In the genomic region with DNA sequence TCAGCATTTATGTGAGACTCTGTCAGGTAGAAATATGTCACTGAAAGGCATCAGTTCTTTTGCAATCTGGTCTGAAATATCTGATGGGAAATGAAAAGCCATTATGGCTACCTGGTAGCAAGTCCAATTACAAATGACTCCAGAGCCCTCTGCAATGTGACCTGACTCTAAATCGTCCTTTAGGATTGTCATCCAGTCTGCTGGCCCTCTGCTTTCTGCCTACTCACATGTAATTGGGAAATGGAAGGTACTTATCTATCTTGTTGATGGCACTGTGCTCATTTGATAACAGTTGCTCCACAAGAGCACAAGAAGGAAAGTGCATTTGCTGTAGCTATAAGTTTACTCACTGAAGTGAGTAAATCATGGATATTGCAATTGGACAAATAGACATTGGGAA, we compare ENCODE assay signal across 21 cellular contexts.
DNase-seq lines count a peak whose midpoint lies in the region; FAIRE-seq and TF ChIP-seq lines count a peak whose summit lies in the region.
"Had no signal": no experiment of that assay in that cellular context is flagged by ENCODE, and none has a peak within 500 bp of the region (broad histone marks: within the 10 kb centered on the region; RNA-seq: fewer than 3 reads in every experiment).

No MANE protein-coding gene starts in this region.

- no peaks in the 10 kb centered on the region for H3K9me3 ChIP-seq in BE2C
- no peaks in the 10 kb centered on the region for H3K9me3 ChIP-seq in neural cell (ENCODE audit: low read length)
- H3K9me3 ChIP-seq: BLaER1 had no signal

- no peak for TF ChIP-seq CTCF in BE2C (IDR thresholded peaks at IDR 0.05; ENCODE audit: low read depth, low read length)
- TF ChIP-seq CTCF in neural cell (IDR thresholded peaks at IDR 0.05; ENCODE audit: poor library complexity, severe bottlenecking) = no peak
- no peak for TF ChIP-seq CTCF in brain microvascular endothelial cell (IDR thresholded peaks at IDR 0.05; ENCODE audit: low read depth, low read length, missing control alignments)
- TF ChIP-seq CTCF in foreskin fibroblast (IDR thresholded peaks at IDR 0.05; ENCODE audit: low read depth, low read length) = no peak

- no peak for TF ChIP-seq RAD21 in neural cell (conservative IDR thresholded peaks at IDR 0.05)

- peaks cover 12% of the 10 kb centered on the region for H3K4me1 ChIP-seq in BE2C
- H3K4me1 ChIP-seq: BLaER1 had no signal

- TF ChIP-seq EP300 in neural cell (conservative IDR thresholded peaks at IDR 0.05; ENCODE audit: poor library complexity, severe bottlenecking) = no peak

- H3K4me2 ChIP-seq in neural cell (ENCODE audit: low read length) = no peak overlapping the region
- H3K4me2 ChIP-seq: BLaER1 had no signal

- in situ Hi-C loops in brain microvascular endothelial cell (cut with HindIII; ENCODE audit: low pct_ligation_motif_present, low sequenced_read_pairs) = no loop called here

- H3K4me3 ChIP-seq in BE2C (ENCODE audit: low read depth, low read length) = no peak overlapping the region
- no peak overlapping the region for H3K4me3 ChIP-seq in neural cell (ENCODE audit: low read length)
- no peak overlapping the region for H3K4me3 ChIP-seq in brain microvascular endothelial cell (ENCODE audit: low read depth, low read length)
- no peak overlapping the region for H3K4me3 ChIP-seq in foreskin fibroblast (ENCODE audit: low read depth in 1 of 2, low read length in 2 of 2)
- H3K4me3 ChIP-seq: BLaER1, GM12878, GM23248 had no signal

- no peaks in the 10 kb centered on the region for H3F3A ChIP-seq in neural cell (ENCODE audit: insufficient read depth, low read length, poor library complexity, severe bottlenecking)

- H3K9me2 ChIP-seq in neural cell (ENCODE audit: insufficient read depth, low read length) = no peaks in the 10 kb centered on the region

- H3K27ac ChIP-seq in neural cell (ENCODE audit: low read length) = no peak overlapping the region
- no peak overlapping the region for H3K27ac ChIP-seq in brain microvascular endothelial cell
- H3K27ac ChIP-seq: BLaER1, C4-2B, GM23248 had no signal

- H3K79me2 ChIP-seq in neural cell (replicated peaks; ENCODE audit: insufficient read depth, low read length) = no peaks in the 10 kb centered on the region

- H3K36me3 ChIP-seq in BE2C (no peaks in the 10 kb centered on the region), neural cell (ENCODE audit: insufficient read depth, low read length) (no peaks in the 10 kb centered on the region), brain microvascular endothelial cell (replicated peaks) (no peaks in the 10 kb centered on the region)
- H3K36me3 ChIP-seq: BLaER1 had no signal

- no peaks in the 10 kb centered on the region for H3K27me3 ChIP-seq in BE2C
- no peaks in the 10 kb centered on the region for H3K27me3 ChIP-seq in neural cell (ENCODE audit: insufficient read depth, low read depth, low read length)
- H3K27me3 ChIP-seq in brain microvascular endothelial cell (replicated peaks) = no peaks in the 10 kb centered on the region
- H3K27me3 ChIP-seq: BLaER1 had no signal

- H4K20me1 ChIP-seq in neural cell (ENCODE audit: insufficient read depth) = no peaks in the 10 kb centered on the region
- H4K20me1 ChIP-seq: BLaER1 had no signal

- DNase-seq in BE2C (peak; percentile 65), HTR-8/SVneo (ENCODE audit: insufficient read length, low spot score) (no peak), SK-N-DZ (ENCODE audit: low spot score) (peak; percentile 94), brain microvascular endothelial cell (no peak), foreskin fibroblast (no peak)
- DNase-seq: CD4-positive, CD25-positive, alpha-beta regulatory T cell; CD8-positive, alpha-beta T cell; DMS 273 treated with DMSO at 0.1 percent for 48 hours; DMS79; EL; GDM1; GM23248; H7; HCEC 1CT had no signal

- no peak overlapping the region for H3K9ac ChIP-seq in neural cell (ENCODE audit: low read length)
- H3K9ac ChIP-seq: BLaER1, GM23248 had no signal

- no peak overlapping the region for H2AFZ ChIP-seq in neural cell (ENCODE audit: low read depth, low read length)
- H2AFZ ChIP-seq: GM23248 had no signal

- peak; percentile 31 for FAIRE-seq in HTR-8/SVneo (lab: Jason Lieb, UNC)
- FAIRE-seq: D721Med, GM12878, GM19239, H1 had no signal

TF ChIP-seq in neural cell, 6 proteins besides CTCF, POLR2A, EP300 and RAD21:
- TF ChIP-seq POLR2AphosphoS5 (IDR thresholded peaks at IDR 0.05) = peak; percentile 81
- TF ChIP-seq SMC3 (conservative IDR thresholded peaks at IDR 0.05; ENCODE audit: poor library complexity) = no peak
TF ChIP-seq in neural cell: peak in this region for 1.

Comparison
In these comparisons a context has a peak if more than half of its experiments do, and no peak if none do; other contexts are left out.
1. DNase-seq: peak in BE2C (single experiment) and SK-N-DZ (single experiment); none in HTR-8/SVneo (single experiment), brain microvascular endothelial cell (single experiment) and foreskin fibroblast (0 of 2).